Comparison of ENCODE assay signal across 8 cellular contexts in genomic region chr1:204418174-204419063, GRCh38. TPM values are rescaled to one million over a fixed set of nuclear protein-coding genes. Genes with fewer than 3 reads are reported as not detected.
DNase-seq lines count a peak whose midpoint lies in the region; TF ChIP-seq lines count a peak whose summit lies in the region.

No MANE protein-coding gene starts in this region.

- no peaks in the 10 kb centered on the region for H3K27me3 ChIP-seq in skeletal muscle satellite cell (ENCODE audit: control insufficient read depth, insufficient read depth, low read length)

- H3K4me2 ChIP-seq in skeletal muscle satellite cell (ENCODE audit: low read length) = peak overlapping the region; percentile 81

- no peaks in the 10 kb centered on the region for H3K9me3 ChIP-seq in skeletal muscle satellite cell (replicated peaks; ENCODE audit: low read length)

- peaks cover 30% of the 10 kb centered on the region for H3K4me1 ChIP-seq in skeletal muscle satellite cell (ENCODE audit: control insufficient read depth, insufficient read depth, low read length)

- no peaks in the 10 kb centered on the region for H3K36me3 ChIP-seq in skeletal muscle satellite cell (ENCODE audit: insufficient read depth, low read length)

- TF ChIP-seq CTCF in GM13977 (IDR thresholded peaks at IDR 0.05; ENCODE audit: extremely low read depth, insufficient read depth, missing control alignments) = no peak
- no peak for TF ChIP-seq CTCF in NB4 (IDR thresholded peaks at IDR 0.05; ENCODE audit: low read depth, low read length)

- H3K4me3 ChIP-seq in NB4 (ENCODE audit: low read depth, low read length) (peak overlapping the region; percentile 21), skeletal muscle satellite cell (ENCODE audit: low read length) (no peak overlapping the region)

- DNase-seq in GM13977 (ENCODE audit: low spot score) (peak; percentile 56), NB4 (ENCODE audit: low read depth) (peak; percentile 74), erythroblast (lab: John Stamatoyannopoulos, UW) (peak; percentile 11 to 37), UCSD-AML1 (lab: John Stamatoyannopoulos, UW; ENCODE audit: unreplicated experiment) (no peak), RPMI8226 (no peak), mucosa of gallbladder (ENCODE audit: low spot score) (no peak), NCI-H1048 (lab: John Stamatoyannopoulos, UW) (no peak)

- TF ChIP-seq POLR2A in NB4 (IDR thresholded peaks at IDR 0.05; ENCODE audit: extremely low read depth, insufficient read length) = no peak
- no peak for TF ChIP-seq POLR2A in erythroblast (IDR thresholded peaks at IDR 0.05; ENCODE audit: low read length)

- H3K9ac ChIP-seq in skeletal muscle satellite cell (ENCODE audit: low read depth, low read length) = peak overlapping the region; percentile 49

- in situ Hi-C loops in GM13977 (cut with MboI; ENCODE audit: low pct_unique_long_range_greater_than_20kb, low sequenced_read_pairs, unreplicated experiment) = no loop called here

RNA-seq across cellular contexts. Expression of gene PPP1R15B, which starts 6.8 kb away (rescaled TPM):
- 20.8 TPM in 2 replicates for total RNA-seq in skeletal muscle satellite cell (2012; rRNA removed)
- total RNA-seq in mucosa of gallbladder = 38.8 TPM

RNA-seq across cellular contexts. Expression of gene PLEKHA6, which starts 58.7 kb away (rescaled TPM):
- total RNA-seq in skeletal muscle satellite cell (2012; rRNA removed) = 1.0 and 3.3 TPM in 2 replicates
- total RNA-seq in mucosa of gallbladder = 115 TPM

Comparison
In these comparisons a context has a peak if more than half of its experiments do, and no peak if none do; other contexts are left out.
1. DNase-seq: peak in GM13977 (single experiment), NB4 (single experiment) and erythroblast (2 of 2); none in UCSD-AML1 (single experiment), RPMI8226 (single experiment), mucosa of gallbladder (single experiment) and NCI-H1048 (single experiment).